In genomic region chr20:56343861-56344381, GRCh38 we compare ENCODE assay signal across 8 cellular contexts. TPM values are rescaled to one million over a fixed set of nuclear protein-coding genes. Genes with fewer than 3 reads are reported as not detected.
DNase-seq lines count a peak whose midpoint lies in the region; ATAC-seq and TF ChIP-seq lines count a peak whose summit lies in the region.

No MANE protein-coding gene starts in this region.

- no peak overlapping the region for H3K18ac ChIP-seq in H9 (ENCODE audit: insufficient read length, low read depth, low read length)

- no CpG with 5 or more reads among the region's 41 CpGs for WGBS in H9 (ENCODE audit: extremely low coverage, insufficient read length, low lambda C conversion rate)
- 7% methylated on average over 21 of the region's 41 CpGs for WGBS in SK-N-SH (ENCODE audit: low lambda C conversion rate)
- WGBS in suprapubic skin: under 1% methylated on average over 28 of the region's 41 CpGs

- no peak overlapping the region for H4K5ac ChIP-seq in H9 (ENCODE audit: insufficient read length, low read depth, low read length)

- H3K27ac ChIP-seq in H9 (ENCODE audit: insufficient read length, low read depth, low read length) (no peak overlapping the region), SK-N-SH (ENCODE audit: low read depth in 2 of 2, low read length in 1 of 2) (no peak overlapping the region), colonic mucosa (no peak overlapping the region), lower lobe of right lung (no peak overlapping the region), suprapubic skin (no peak overlapping the region)

- peaks cover 23 to 24% of the 10 kb centered on the region in 2 experiments for H3K9me3 Mint-ChIP-seq in H9

- H3K27me3 ChIP-seq in H9 (ENCODE audit: insufficient read depth, low read length) (peaks cover 24% of the 10 kb centered on the region; the same call in 1 of the 2 replicates), SK-N-SH (ENCODE audit: insufficient read depth) (no peaks in the 10 kb centered on the region; the same call in 1 of the 2 replicates), colonic mucosa (peaks cover 14% of the 10 kb centered on the region), lower lobe of right lung (ENCODE audit: low read depth) (peaks cover 34% of the 10 kb centered on the region), suprapubic skin (peaks cover 28% of the 10 kb centered on the region)

- H3K4me1 ChIP-seq in H9 (ENCODE audit: insufficient read depth, low read length) (peaks cover 4% of the 10 kb centered on the region), SK-N-SH (ENCODE audit: control insufficient read depth in 1 of 2, insufficient read depth in 2 of 2, low read depth in 1 of 2, low read length in 1 of 2) (peaks cover 0 to 6% of the 10 kb centered on the region in 2 experiments; a peak in 1 of 4 replicates), colonic mucosa (no peaks in the 10 kb centered on the region), lower lobe of right lung (peaks cover 6% of the 10 kb centered on the region), suprapubic skin (peaks cover 8% of the 10 kb centered on the region)

- no peak overlapping the region for H3K56ac ChIP-seq in H9 (ENCODE audit: insufficient read length, low read depth, low read length)

- H3K79me2 ChIP-seq in H9 (ENCODE audit: insufficient read depth, low read length): no peaks in the 10 kb centered on the region
- H3K79me2 ChIP-seq in SK-N-SH (ENCODE audit: insufficient read depth): no peaks in the 10 kb centered on the region

- H3K79me1 ChIP-seq in H9 (ENCODE audit: insufficient read depth, low read depth, low read length, poor library complexity, severe bottlenecking): no peaks in the 10 kb centered on the region

- intact Hi-C loops in colonic mucosa (cut with DNase I): loop anchor here (10.0 kb wide), 1 partner anchor 139 kb away; no protein-coding TSS in a partner anchor
- intact Hi-C loops in lower lobe of right lung (cut with DNase I): no loop called here

- POLR2A ChIA-PET in SK-N-SH (lab: Yijun Ruan, JAX): no interaction called here

- no peak overlapping the region for H2BK15ac ChIP-seq in H9 (ENCODE audit: low read depth, low read length)

- no peak overlapping the region for H2BK12ac ChIP-seq in H9 (ENCODE audit: insufficient read length, low read depth, low read length)

- no peak overlapping the region for H2BK20ac ChIP-seq in H9 (ENCODE audit: low read depth, low read length, poor library complexity, severe bottlenecking)

- TF ChIP-seq EP300 in SK-N-SH (IDR thresholded peaks at IDR 0.05; ENCODE audit: borderline replicate concordance in 1 of 2, low read depth in 1 of 2, low read length in 1 of 2): no peak
- no peak for TF ChIP-seq EP300 in suprapubic skin (IDR thresholded peaks at IDR 0.05)

- H2AK5ac ChIP-seq in H9 (ENCODE audit: insufficient read length, low read length): no peak overlapping the region

- H3K4me3 Mint-ChIP-seq in H9: peak overlapping the region; percentile 52 to 73

- no peak overlapping the region for H4K8ac ChIP-seq in H9 (replicated peaks; ENCODE audit: insufficient read length, low read depth, low read length)

- no peaks in the 10 kb centered on the region for H3K9me2 ChIP-seq in SK-N-SH

- ATAC-seq in lower lobe of right lung: peak; percentile 76 to 85
- ATAC-seq in GM19023 (IDR thresholded peaks at IDR 0.05; ENCODE audit: unreplicated experiment): no peak

- H3K9me3 ChIP-seq in H9 (ENCODE audit: control insufficient read depth, low read depth, low read length) (no peaks in the 10 kb centered on the region), SK-N-SH (no peaks in the 10 kb centered on the region), colonic mucosa (no peaks in the 10 kb centered on the region), lower lobe of right lung (no peaks in the 10 kb centered on the region), suprapubic skin (no peaks in the 10 kb centered on the region)

- H3K36me3 ChIP-seq in SK-N-SH (replicated peaks in 1 of 2; ENCODE audit: control insufficient read depth in 1 of 2, insufficient read depth in 2 of 2, low read length in 1 of 2): no peaks in the 10 kb centered on the region
- H3K36me3 ChIP-seq in colonic mucosa: no peaks in the 10 kb centered on the region
- H3K36me3 ChIP-seq in lower lobe of right lung: no peaks in the 10 kb centered on the region
- H3K36me3 ChIP-seq in suprapubic skin: no peaks in the 10 kb centered on the region

- H4K20me1 ChIP-seq in H9 (ENCODE audit: control insufficient read depth, insufficient read depth, insufficient read length): no peaks in the 10 kb centered on the region
- H4K20me1 ChIP-seq in SK-N-SH (ENCODE audit: insufficient read depth): no peaks in the 10 kb centered on the region

- no peak overlapping the region for H3K4ac ChIP-seq in H9 (ENCODE audit: low read depth, low read length)

- H2BK120ac ChIP-seq in H9 (ENCODE audit: low read depth, low read length, poor library complexity, severe bottlenecking): no peak overlapping the region

- peaks cover 23% of the 10 kb centered on the region in 2 experiments for H3K4me1 Mint-ChIP-seq in H9

- DNase-seq in ELF-1 (ENCODE audit: low read depth, low spot score) (peak; percentile 91), H9 (peak; percentile 86), SK-N-SH (peak; percentile 87), colonic mucosa (no peak), lower lobe of right lung (peak; percentile 60), suprapubic skin (ENCODE audit: low spot score in 2 of 2) (no peak), activated gamma-delta T cell (lab: John Stamatoyannopoulos, UW) (no peak)

- no peak overlapping the region; a peak in 1 of 7 replicates for H3K27ac Mint-ChIP-seq in H9

- peak; percentile 72 for TF ChIP-seq RAD21 in SK-N-SH (IDR thresholded peaks at IDR 0.05; ENCODE audit: low read length)

- no peaks in the 10 kb centered on the region; a peak in 2 of 7 replicates for H3K36me3 Mint-ChIP-seq in H9 (ENCODE audit: insufficient read depth in 1 of 3, low read depth in 3 of 3)

- H2AFZ ChIP-seq in H9 (ENCODE audit: low read length): no peak overlapping the region
- peak overlapping the region; percentile 31; the same call in 1 of the 2 replicates for H2AFZ ChIP-seq in SK-N-SH (ENCODE audit: low read depth)

- H3K27me3 Mint-ChIP-seq in H9 (ENCODE audit: low read depth): peaks cover 82% of the 10 kb centered on the region

- H3F3A ChIP-seq in SK-N-SH (replicated peaks; ENCODE audit: insufficient read depth): no peaks in the 10 kb centered on the region

- no peak overlapping the region for H3K9ac ChIP-seq in H9 (ENCODE audit: extremely low read depth, insufficient read length, low read length)
- no peak overlapping the region for H3K9ac ChIP-seq in SK-N-SH
- no peak overlapping the region for H3K9ac ChIP-seq in colonic mucosa (ENCODE audit: low read depth in 2 of 2, low read length in 2 of 2)

- H4K91ac ChIP-seq in H9 (ENCODE audit: insufficient read length, low read depth, low read length): no peak overlapping the region

- H3K23me2 ChIP-seq in H9 (ENCODE audit: insufficient read length, low read depth, low read length, poor library complexity, severe bottlenecking): peaks cover 3% of the 10 kb centered on the region

- peak; percentile 95 for TF ChIP-seq CTCF in H9 (conservative IDR thresholded peaks at IDR 0.05)
- TF ChIP-seq CTCF in SK-N-SH (IDR thresholded peaks at IDR 0.05): peak; percentile 71
- peak; percentile 50 for TF ChIP-seq CTCF in colonic mucosa (IDR thresholded peaks at IDR 0.05)
- peak; percentile 68 for TF ChIP-seq CTCF in lower lobe of right lung (IDR thresholded peaks at IDR 0.05)
- peak; percentile 37 to 75 for TF ChIP-seq CTCF in suprapubic skin (IDR thresholded peaks at IDR 0.05)

- CTCF ChIA-PET in SK-N-SH (lab: Yijun Ruan, JAX): interaction anchor here (0.6 to 5.5 kb wide), 51 partner anchors 9 to 1694 kb away, joined by 3 to 36 read pairs (median 4); partner anchors contain the start of genes FAM210B and MC3R

- H3K23ac ChIP-seq in H9 (ENCODE audit: insufficient read length, low read depth, low read length): no peak overlapping the region

- peak overlapping the region; percentile 44 for H3K4me2 ChIP-seq in H9 (ENCODE audit: insufficient read depth, insufficient read length, low read length)
- peak overlapping the region; percentile 69 for H3K4me2 ChIP-seq in SK-N-SH

- no peak overlapping the region for H3K14ac ChIP-seq in H9 (ENCODE audit: insufficient read depth, low read length)

- H2BK5ac ChIP-seq in H9 (ENCODE audit: insufficient read length, low read length): no peak overlapping the region

- H3T11ph ChIP-seq in H9 (ENCODE audit: low read length): no peak overlapping the region

- H3K4me3 ChIP-seq in SK-N-SH (ENCODE audit: low read depth in 2 of 2, low read length in 1 of 2): peak overlapping the region; percentile 35 to 50
- H3K4me3 ChIP-seq in colonic mucosa: no peak overlapping the region
- no peak overlapping the region for H3K4me3 ChIP-seq in lower lobe of right lung
- H3K4me3 ChIP-seq in suprapubic skin: no peak overlapping the region

- no peak for TF ChIP-seq POLR2A in suprapubic skin (IDR thresholded peaks at IDR 0.05)

TF ChIP-seq in SK-N-SH, 30 proteins besides CTCF, POLR2A, EP300 and RAD21 (continues in another document):
- peak; percentile 64 for TF ChIP-seq SMC3 (IDR thresholded peaks at IDR 0.05; ENCODE audit: low read depth, low read length)
- no peak for TF ChIP-seq MXI1 (IDR thresholded peaks at IDR 0.05; ENCODE audit: low read depth, low read length)

RNA-seq across cellular contexts. Expression of gene FAM210B, which starts 14.9 kb away (rescaled TPM):
- 24.2 and 25.4 TPM in 2 replicates for total RNA-seq in H9 (2021)
- polyA plus RNA-seq in SK-N-SH (2012; rRNA removed): 34.6 and 44.1 TPM in 2 replicates
- 53.8 and 56.9 TPM in 2 replicates for polyA plus RNA-seq in SK-N-SH (2012; cell fraction: cytosol; rRNA removed)
- 13.4 and 20.1 TPM in 2 replicates for polyA plus RNA-seq in SK-N-SH (2012; cell fraction: nucleus; rRNA removed)
- total RNA-seq in colonic mucosa: 10 to 100 TPM; 18.2 to 35.2 TPM
- total RNA-seq in lower lobe of right lung: 36.4 TPM
- 10 to 100 TPM; 44.0 to 75.3 (median 58.4) TPM for total RNA-seq in suprapubic skin

RNA-seq across cellular contexts. Expression of gene AURKA, which starts 48.1 kb away (rescaled TPM):
- total RNA-seq in H9 (2021) (81.9 and 86.8 TPM in 2 replicates), colonic mucosa (10 to 100 TPM; 25.6 to 62.4 TPM), lower lobe of right lung (2.5 TPM), suprapubic skin (1 to 10 TPM; 2.1 to 5.7 (median 2.5) TPM)
- 24.6 and 27.6 TPM in 2 replicates for polyA plus RNA-seq in SK-N-SH (2012; rRNA removed)
- polyA plus RNA-seq in SK-N-SH (2012; cell fraction: cytosol; rRNA removed): 27.6 and 29.6 TPM in 2 replicates
- 11.1 and 15.1 TPM in 2 replicates for polyA plus RNA-seq in SK-N-SH (2012; cell fraction: nucleus; rRNA removed)

RNA-seq across cellular contexts. Expression of gene CSTF1, which starts 48.5 kb away (rescaled TPM):
- total RNA-seq in H9 (2021) (71.7 and 72.9 TPM in 2 replicates), colonic mucosa (10 to 100 TPM; 24.2 to 32.0 TPM), lower lobe of right lung (24.4 TPM), suprapubic skin (10 to 100 TPM; 28.6 to 38.3 (median 31.2) TPM)
- 23.4 and 31.2 TPM in 2 replicates for polyA plus RNA-seq in SK-N-SH (2012; rRNA removed)
- polyA plus RNA-seq in SK-N-SH (2012; cell fraction: cytosol; rRNA removed): 23.7 and 25.3 TPM in 2 replicates
- 27.4 and 32.0 TPM in 2 replicates for polyA plus RNA-seq in SK-N-SH (2012; cell fraction: nucleus; rRNA removed)

Comparison
In these comparisons a context has a peak if more than half of its experiments do, and no peak if none do; other contexts are left out.
1. DNase-seq: peak in ELF-1 (single experiment), H9 (single experiment), SK-N-SH (single experiment) and lower lobe of right lung (single experiment); none in colonic mucosa (single experiment), suprapubic skin (0 of 2) and activated gamma-delta T cell (single experiment).
2. H3K4me3 ChIP-seq: peak in SK-N-SH (2 of 2); none in colonic mucosa (single experiment), lower lobe of right lung (single experiment) and suprapubic skin (single experiment).
3. Peak in every context shown above with its lines, with median percentiles within 50 percentile points of each other: CTCF ChIP-seq.